Comparison of ENCODE assay signal across 27 cellular contexts in genomic region chr3:20450611-20451010, GRCh38.
DNase-seq lines count a peak whose midpoint lies in the region; ATAC-seq, FAIRE-seq and TF ChIP-seq lines count a peak whose summit lies in the region.
"Had no signal": no experiment of that assay in that cellular context is flagged by ENCODE, and none has a peak within 500 bp of the region (broad histone marks: within the 10 kb centered on the region; RNA-seq: fewer than 3 reads in every experiment).

No MANE protein-coding gene starts in this region.

- no peaks in the 10 kb centered on the region for H3K27me3 Mint-ChIP-seq in endodermal cell (ENCODE audit: insufficient read depth)
- no peaks in the 10 kb centered on the region for H3K27me3 Mint-ChIP-seq in activated T-helper 17 cell treated with anti-CD3 and anti-CD28 coated beads, Interleukin-2, amount 50 U/mL, for 72 hours
- H3K27me3 Mint-ChIP-seq: CD4-positive, alpha-beta memory T cell had no signal

- TF ChIP-seq RAD21 in HepG2 (CRISPR knock-in tag; IDR thresholded peaks at IDR 0.05): no peak
- TF ChIP-seq RAD21 in K562 (CRISPR knock-in tag; conservative IDR thresholded peaks at IDR 0.05 in 1 of 2, IDR thresholded peaks at IDR 0.05 in 1 of 2): no peak

- peaks cover 10% of the 10 kb centered on the region for H3K36me3 Mint-ChIP-seq in endodermal cell (ENCODE audit: low read depth)
- no peaks in the 10 kb centered on the region for H3K36me3 Mint-ChIP-seq in activated T-helper 17 cell treated with anti-CD3 and anti-CD28 coated beads, Interleukin-2, amount 50 U/mL, for 72 hours (ENCODE audit: low read depth)
- H3K36me3 Mint-ChIP-seq: CD14-positive monocyte; CD4-positive, CD25-positive, alpha-beta regulatory T cell; CD8-positive, alpha-beta memory T cell had no signal

- H2AFZ ChIP-seq in HepG2 (ENCODE audit: low read length) (no peak overlapping the region), K562 (ENCODE audit: low read depth, low read length) (no peak overlapping the region)

- no peak overlapping the region for H3K27ac Mint-ChIP-seq in endodermal cell
- no peak overlapping the region for H3K27ac Mint-ChIP-seq in activated T-helper 17 cell treated with anti-CD3 and anti-CD28 coated beads, Interleukin-2, amount 50 U/mL, for 72 hours
- H3K27ac Mint-ChIP-seq: CD14-positive monocyte; CD4-positive, alpha-beta memory T cell; CD4-positive, CD25-positive, alpha-beta regulatory T cell; CD8-positive, alpha-beta memory T cell had no signal

- H3K4me2 ChIP-seq in HepG2 (ENCODE audit: low read depth, low read length) (no peak overlapping the region), K562 (ENCODE audit: insufficient read depth, low read length) (no peak overlapping the region)
- H3K4me2 ChIP-seq: BLaER1 had no signal

- no peak overlapping the region for H3K9ac ChIP-seq in HepG2 (ENCODE audit: insufficient read depth, low read depth, low read length)
- H3K9ac ChIP-seq in K562 (ENCODE audit: insufficient read depth in 1 of 2, low read depth in 2 of 2, low read length in 2 of 2): no peak overlapping the region
- no peak overlapping the region for H3K9ac ChIP-seq in endodermal cell (ENCODE audit: extremely low read depth, low read length, poor library complexity, severe bottlenecking)
- H3K9ac ChIP-seq: BLaER1 had no signal

- no peak for ATAC-seq in HepG2
- no peak for ATAC-seq in right lobe of liver
- no peak for ATAC-seq in K562
- no peak for ATAC-seq in HG02938 (IDR thresholded peaks at IDR 0.05; ENCODE audit: unreplicated experiment)
- ATAC-seq in activated T-helper 17 cell treated with anti-CD3 and anti-CD28 coated beads, Interleukin-2, amount 50 U/mL, for 72 hours (replicated peaks): no peak
- ATAC-seq: GM12878 had no signal

- in situ Hi-C loops in HepG2 (cut with HindIII; ENCODE audit: extremely low pct_ligation_motif_present, low pct_unique_long_range_greater_than_20kb) (no loop called here), K562 (cut with MboI) (no loop called here)

- BruUV-seq in HepG2 (replicated peaks; lab: Mats Ljungman, UMichigan) (no TSS peak), K562 (replicated peaks; lab: Mats Ljungman, UMichigan) (no TSS peak)

- 5% methylated on average over 1 of the region's 1 CpG for WGBS in HepG2 (ENCODE audit: low lambda C conversion rate)
- WGBS in right lobe of liver (ENCODE audit: insufficient coverage, low coverage, low lambda C conversion rate, missing lambda C conversion rate): 60% methylated on average over 1 of the region's 1 CpG
- 0% methylated on average over 1 of the region's 1 CpG for WGBS in K562 (ENCODE audit: insufficient coverage, low coverage, missing lambda C conversion rate)
- 96% methylated on average over 1 of the region's 1 CpG; no CpG with 5 or more reads in 1 of the 2 experiments for WGBS in endodermal cell (ENCODE audit: insufficient coverage in 1 of 2, insufficient read length in 1 of 2), 2 experiments

- H4K20me1 ChIP-seq in HepG2 (ENCODE audit: insufficient read depth, low read length): no peaks in the 10 kb centered on the region
- no peaks in the 10 kb centered on the region for H4K20me1 ChIP-seq in K562 (replicated peaks; ENCODE audit: control insufficient read depth, insufficient read depth, low read length)
- H4K20me1 ChIP-seq: BLaER1 had no signal

- no peaks in the 10 kb centered on the region for H3K79me2 ChIP-seq in HepG2 (ENCODE audit: insufficient read depth, low read length)
- no peaks in the 10 kb centered on the region for H3K79me2 ChIP-seq in K562 (ENCODE audit: control insufficient read depth, insufficient read depth, low read length)

- H3K9me1 ChIP-seq in K562 (ENCODE audit: control insufficient read depth, insufficient read depth, low read length): no peaks in the 10 kb centered on the region

- no peak for DNase-seq in HepG2 (ENCODE audit: low spot score)
- no peak for DNase-seq in right lobe of liver
- no peak for DNase-seq in K562 (ENCODE audit: extremely low read depth in 1 of 4, low spot score in 3 of 4)
- no peak for DNase-seq in endodermal cell
- no peak for DNase-seq in NCI-H1417 (lab: John Stamatoyannopoulos, UW)
- DNase-seq: ACHN; BE2C; C1 segment of cervical spinal cord; CD4-positive, alpha-beta memory T cell; CD4-positive, CD25-positive, alpha-beta regulatory T cell; CD8-positive, alpha-beta memory T cell; COR-L47; DMS 273 treated with DMSO at 0.1 percent for 48 hours; DMS153; DMS53; DMS79; DND-41; EL; GDM1 had no signal

- peaks cover 54% of the 10 kb centered on the region for H3K9me3 Mint-ChIP-seq in endodermal cell
- H3K9me3 Mint-ChIP-seq in activated T-helper 17 cell treated with anti-CD3 and anti-CD28 coated beads, Interleukin-2, amount 50 U/mL, for 72 hours: peaks cover 3% of the 10 kb centered on the region

- H3K36me3 ChIP-seq in HepG2 (replicated peaks in 1 of 2; ENCODE audit: control insufficient read depth in 1 of 2, insufficient read depth in 2 of 2, low read length in 2 of 2): no peaks in the 10 kb centered on the region
- no peaks in the 10 kb centered on the region for H3K36me3 ChIP-seq in right lobe of liver
- no peaks in the 10 kb centered on the region for H3K36me3 ChIP-seq in K562 (ENCODE audit: control insufficient read depth, insufficient read depth, low read length)
- no peaks in the 10 kb centered on the region for H3K36me3 ChIP-seq in endodermal cell (ENCODE audit: control insufficient read depth, insufficient read depth, low read length)
- H3K36me3 ChIP-seq: BE2C, BLaER1 had no signal

- H3K4me3 ChIP-seq in HepG2 (replicated peaks in 1 of 3; ENCODE audit: insufficient read depth in 1 of 3, low read depth in 2 of 3, low read length in 3 of 3) (no peak overlapping the region), right lobe of liver (no peak overlapping the region), K562 (no peak overlapping the region), endodermal cell (ENCODE audit: low read length) (peak overlapping the region; percentile 20)
- H3K4me3 ChIP-seq: BLaER1, GM12878 had no signal

- H3K27me3 ChIP-seq in HepG2 (ENCODE audit: control insufficient read depth in 1 of 2, insufficient read depth in 2 of 2, low read length in 2 of 2): no peaks in the 10 kb centered on the region
- H3K27me3 ChIP-seq in right lobe of liver: no peaks in the 10 kb centered on the region
- H3K27me3 ChIP-seq in K562 (ENCODE audit: control insufficient read depth in 2 of 2, insufficient read depth in 2 of 2, low read length in 2 of 2): no peaks in the 10 kb centered on the region
- no peaks in the 10 kb centered on the region for H3K27me3 ChIP-seq in endodermal cell (ENCODE audit: control insufficient read depth, insufficient read depth, low read length, poor library complexity, severe bottlenecking)
- H3K27me3 ChIP-seq: BE2C, BLaER1 had no signal

- H3K4me1 ChIP-seq in HepG2 (ENCODE audit: insufficient read depth, low read length) (no peaks in the 10 kb centered on the region), right lobe of liver (no peaks in the 10 kb centered on the region), K562 (replicated peaks in 1 of 2; ENCODE audit: control insufficient read depth in 2 of 2, insufficient read depth in 2 of 2, low read length in 2 of 2) (no peaks in the 10 kb centered on the region), endodermal cell (ENCODE audit: control insufficient read depth, insufficient read depth, low read length) (no peaks in the 10 kb centered on the region)
- H3K4me1 ChIP-seq: BE2C, BLaER1 had no signal

- TF ChIP-seq POLR2A in HepG2 (IDR thresholded peaks at IDR 0.05; ENCODE audit: insufficient read depth in 1 of 2, low read depth in 2 of 2, low read length in 2 of 2): no peak
- TF ChIP-seq POLR2A in right lobe of liver (IDR thresholded peaks at IDR 0.05): no peak
- TF ChIP-seq POLR2A in K562 (conservative IDR thresholded peaks at IDR 0.05): no peak

- no peak for FAIRE-seq in HepG2 (lab: Jason Lieb, UNC)
- no peak for FAIRE-seq in K562 (lab: Jason Lieb, UNC)
- FAIRE-seq: GM12878, GM12892, GM18507 had no signal

- TF ChIP-seq EP300 in HepG2 (IDR thresholded peaks at IDR 0.05; ENCODE audit: low read depth in 2 of 2, low read length in 2 of 2): no peak
- no peak for TF ChIP-seq EP300 in HepG2 (CRISPR knock-in tag; IDR thresholded peaks at IDR 0.05; ENCODE audit: borderline replicate concordance)
- no peak for TF ChIP-seq EP300 in K562 (IDR thresholded peaks at IDR 0.05; ENCODE audit: low read length)

- no peaks in the 10 kb centered on the region for H3K4me1 Mint-ChIP-seq in endodermal cell
- no peaks in the 10 kb centered on the region for H3K4me1 Mint-ChIP-seq in activated T-helper 17 cell treated with anti-CD3 and anti-CD28 coated beads, Interleukin-2, amount 50 U/mL, for 72 hours
- H3K4me1 Mint-ChIP-seq: CD14-positive monocyte; CD4-positive, alpha-beta memory T cell; CD4-positive, CD25-positive, alpha-beta regulatory T cell; CD8-positive, alpha-beta memory T cell had no signal

- TF ChIP-seq CTCF in HepG2 (CRISPR knock-in tag; IDR thresholded peaks at IDR 0.05) (no peak), right lobe of liver (IDR thresholded peaks at IDR 0.05) (no peak), K562 (IDR thresholded peaks at IDR 0.05 in 2 of 3, conservative IDR thresholded peaks at IDR 0.05 in 1 of 3; ENCODE audit: insufficient read depth in 2 of 3, low read depth in 1 of 3, low read length in 3 of 3) (no peak), endodermal cell (conservative IDR thresholded peaks at IDR 0.05) (no peak)

- POLR2A ChIA-PET in HepG2 (lab: Yijun Ruan, JAX): no interaction called here
- POLR2A ChIA-PET in K562 (lab: Yijun Ruan, JAX): interaction anchor here (0.7 kb wide), 1 partner anchor 225 kb away, joined by 3 read pairs; no protein-coding TSS in a partner anchor

- H3K27ac ChIP-seq in HepG2 (ENCODE audit: extremely low read length, insufficient read depth, low read length) (no peak overlapping the region), right lobe of liver (no peak overlapping the region), K562 (ENCODE audit: extremely low read depth, low read depth, low read length) (no peak overlapping the region), endodermal cell (ENCODE audit: low read depth, low read length) (no peak overlapping the region)
- H3K27ac ChIP-seq: 22Rv1, BLaER1 had no signal

- CTCF ChIA-PET in HepG2 (lab: Yijun Ruan, JAX; ENCODE audit: low intra/inter-chr PET ratio, low total read pairs): no interaction called here
- CTCF ChIA-PET in K562 (lab: Yijun Ruan, JAX; ENCODE audit: low intra/inter-chr PET ratio): no interaction called here

- H3K4me3 Mint-ChIP-seq in endodermal cell: no peak overlapping the region
- H3K4me3 Mint-ChIP-seq in activated T-helper 17 cell treated with anti-CD3 and anti-CD28 coated beads, Interleukin-2, amount 50 U/mL, for 72 hours: no peak overlapping the region
- H3K4me3 Mint-ChIP-seq: CD14-positive monocyte; CD4-positive, alpha-beta memory T cell; CD4-positive, CD25-positive, alpha-beta regulatory T cell; CD8-positive, alpha-beta memory T cell had no signal

- peaks cover 91% of the 10 kb centered on the region for H3K9me3 ChIP-seq in HepG2 (ENCODE audit: low read length)
- H3K9me3 ChIP-seq in right lobe of liver: no peaks in the 10 kb centered on the region
- no peaks in the 10 kb centered on the region for H3K9me3 ChIP-seq in K562 (replicated peaks; ENCODE audit: control insufficient read depth, insufficient read depth, low read depth, low read length)
- H3K9me3 ChIP-seq in endodermal cell (ENCODE audit: control insufficient read depth, low read length): peaks cover 44% of the 10 kb centered on the region
- H3K9me3 ChIP-seq: BE2C had no signal

- intact Hi-C loops in HepG2 (cut with micrococcal nuclease; ENCODE audit: unreplicated experiment) (no loop called here), right lobe of liver (cut with DNase I) (no loop called here), K562 (cut with micrococcal nuclease) (no loop called here)

Comparison
In these comparisons a context has a peak if more than half of its experiments do, and no peak if none do; other contexts are left out.
1. Of the 241 proteins assayed by ChIP-seq in both HepG2 and K562: peak only in HepG2: none; only in K562: MAFG, NFE2 and NFE2L1; in both: MAFF and MAFK; in neither: 236.